20 cellular contexts compared by ENCODE assay signal in genomic region chr9:90616806-90617205, GRCh38. TPM values are rescaled to one million over a fixed set of nuclear protein-coding genes. Genes with fewer than 3 reads are reported as not detected.
A peak's percentile ranks its signal among the peaks of the same experiment; 100 is the strongest.
DNase-seq lines count a peak whose midpoint lies in the region; ATAC-seq and TF ChIP-seq lines count a peak whose summit lies in the region.
"Had no signal": no experiment of that assay in that cellular context is flagged by ENCODE, and none has a peak within 500 bp of the region (broad histone marks: within the 10 kb centered on the region; RNA-seq: fewer than 3 reads in every experiment).

No MANE protein-coding gene starts in this region.

- no peak overlapping the region for H3K4me3 Mint-ChIP-seq in chondrocyte (ENCODE audit: unreplicated experiment)
- H3K4me3 Mint-ChIP-seq: CD4-positive, alpha-beta memory T cell had no signal

- ATAC-seq in GM21423 (IDR thresholded peaks at IDR 0.05; ENCODE audit: unreplicated experiment) = no peak
- ATAC-seq: A549 had no signal

- H3K27ac Mint-ChIP-seq in chondrocyte (ENCODE audit: unreplicated experiment) = no peak overlapping the region
- H3K27ac Mint-ChIP-seq: CD4-positive, alpha-beta memory T cell had no signal

- TF ChIP-seq CTCF in chondrocyte (IDR thresholded peaks at IDR 0.05) = no peak

- H3K4me1 Mint-ChIP-seq in chondrocyte (ENCODE audit: low read depth) = peaks cover 3% of the 10 kb centered on the region
- H3K4me1 Mint-ChIP-seq: CD4-positive, alpha-beta memory T cell had no signal

- H3K9me3 Mint-ChIP-seq in chondrocyte (ENCODE audit: low read depth) = peaks cover 3% of the 10 kb centered on the region

- H3K27me3 Mint-ChIP-seq in chondrocyte (ENCODE audit: low read depth) = no peaks in the 10 kb centered on the region

- H3K36me3 Mint-ChIP-seq in chondrocyte (ENCODE audit: low read depth) = peaks cover 6% of the 10 kb centered on the region
- H3K36me3 Mint-ChIP-seq: CD4-positive, alpha-beta memory T cell had no signal

- DNase-seq in NCI-H2171 treated with DMSO at 0.1 percent for 48 hours (lab: John Stamatoyannopoulos, UW) = peak; percentile 19
- no peak for DNase-seq in NCI-H2171 (lab: John Stamatoyannopoulos, UW)
- DNase-seq in NCI-H446 treated with DMSO at 0.1 percent for 48 hours (lab: John Stamatoyannopoulos, UW) = peak; percentile 46
- DNase-seq in cerebellar cortex (ENCODE audit: low spot score) = peak; percentile 70
- peak; percentile 22 for DNase-seq in occipital lobe (lab: John Stamatoyannopoulos, UW)
- no peak for DNase-seq in chondrocyte (ENCODE audit: low spot score)
- no peak for DNase-seq in effector CD8-positive, alpha-beta T cell (lab: John Stamatoyannopoulos, UW)
- DNase-seq: 8988T; ACHN; AML-193; Calu3; CD4-positive, alpha-beta memory T cell; COR-L47; DMS79; EL; GF-D8; H7; HCEC 1CT had no signal

RNA-seq across cellular contexts. Expression of gene DIRAS2, which starts 25.8 kb away (rescaled TPM):
- 30.6 TPM for total RNA-seq in occipital lobe
- total RNA-seq in chondrocyte = 10.5 to 20.2 TPM (median 10.9 TPM) in 3 replicates
- total RNA-seq: CD4-positive, alpha-beta memory T cell had no signal

Comparison
In these comparisons a context has a peak if more than half of its experiments do, and no peak if none do; other contexts are left out.
1. DNase-seq: peak in NCI-H2171 treated with DMSO at 0.1 percent for 48 hours (single experiment), NCI-H446 treated with DMSO at 0.1 percent for 48 hours (single experiment), cerebellar cortex (single experiment) and occipital lobe (single experiment); none in NCI-H2171 (single experiment), chondrocyte (single experiment) and effector CD8-positive, alpha-beta T cell (single experiment).